In genomic region chr20:51221103-51221502, GRCh38 we compare ENCODE assay signal across 16 cellular contexts.
A peak's percentile ranks its signal among the peaks of the same experiment; 100 is the strongest.
DNase-seq lines count a peak whose midpoint lies in the region; ATAC-seq, FAIRE-seq and TF ChIP-seq lines count a peak whose summit lies in the region.
"Had no signal": no experiment of that assay in that cellular context is flagged by ENCODE, and none has a peak within 500 bp of the region (broad histone marks: within the 10 kb centered on the region; RNA-seq: fewer than 3 reads in every experiment).

No MANE protein-coding gene starts in this region.

- H3K9me3 Mint-ChIP-seq in activated CD4-positive, alpha-beta T cell treated with anti-CD3 and anti-CD28 coated beads for 36 hours (ENCODE audit: low read depth): peaks cover 8% of the 10 kb centered on the region
- H3K9me3 Mint-ChIP-seq in osteocyte (ENCODE audit: unreplicated experiment): peaks cover 3% of the 10 kb centered on the region

- H3K4me1 ChIP-seq in HEK293 (ENCODE audit: control insufficient read depth, insufficient read depth, low read length): no peaks in the 10 kb centered on the region

- H3K36me3 Mint-ChIP-seq in activated CD4-positive, alpha-beta T cell treated with anti-CD3 and anti-CD28 coated beads for 36 hours (ENCODE audit: low read depth): no peaks in the 10 kb centered on the region
- no peaks in the 10 kb centered on the region for H3K36me3 Mint-ChIP-seq in osteocyte (ENCODE audit: unreplicated experiment)

- peak overlapping the region; percentile 11 for H3K27ac Mint-ChIP-seq in activated CD4-positive, alpha-beta T cell treated with anti-CD3 and anti-CD28 coated beads for 36 hours
- peak overlapping the region; percentile 92 for H3K27ac Mint-ChIP-seq in osteocyte (ENCODE audit: unreplicated experiment)

- no peak overlapping the region for H3K27ac ChIP-seq in HEK293 (ENCODE audit: extremely low read depth, low read depth, low read length)
- H3K27ac ChIP-seq: HL-60, RWPE1 had no signal

- H3K27me3 ChIP-seq in bronchial epithelial cell (ENCODE audit: control insufficient read depth, insufficient read depth, low read length): no peaks in the 10 kb centered on the region

- intact Hi-C loops in activated CD4-positive, alpha-beta T cell treated with anti-CD3 and anti-CD28 coated beads for 36 hours (cut with DNase I, micrococcal nuclease): loop anchor here in 1 of 2 experiments (5.0 to 10.0 kb wide), 2 partner anchors 229 to 374 kb away; no protein-coding TSS in a partner anchor

- FAIRE-seq in bronchial epithelial cell (lab: Jason Lieb, UNC): no peak
- FAIRE-seq: GM12892 had no signal

- no peak for TF ChIP-seq POLR2A in erythroblast (IDR thresholded peaks at IDR 0.05; ENCODE audit: low read length)

- CTCF ChIA-PET in activated CD4-positive, alpha-beta T cell treated with anti-CD3 and anti-CD28 coated beads for 36 hours (lab: Charles Lee): interaction anchor here (0.7 to 3.3 kb wide), 8 partner anchors 9 to 505 kb away, joined by 3 to 21 read pairs (median 5); no protein-coding TSS in a partner anchor
- CTCF ChIA-PET in HEK293 (lab: Yijun Ruan, JAX): interaction anchor here (0.6 to 2.7 kb wide), 17 partner anchors 9 to 439 kb away, joined by 3 to 11 read pairs (median 3); no protein-coding TSS in a partner anchor

- no peak for ATAC-seq in activated CD4-positive, alpha-beta T cell treated with anti-CD3 and anti-CD28 coated beads for 36 hours
- ATAC-seq in HG02623 (IDR thresholded peaks at IDR 0.05; ENCODE audit: unreplicated experiment): no peak

- no peak for TF ChIP-seq CTCF in HEK293 (tag by site-specific recombination; IDR thresholded peaks at IDR 0.05)
- TF ChIP-seq CTCF in bronchial epithelial cell (IDR thresholded peaks at IDR 0.05; ENCODE audit: insufficient read depth, low read length, severe bottlenecking): no peak
- TF ChIP-seq CTCF in osteocyte (IDR thresholded peaks at IDR 0.05): no peak

- H3K4me1 Mint-ChIP-seq in activated CD4-positive, alpha-beta T cell treated with anti-CD3 and anti-CD28 coated beads for 36 hours: peaks cover 10% of the 10 kb centered on the region
- H3K4me1 Mint-ChIP-seq in osteocyte (ENCODE audit: unreplicated experiment): peaks cover 16% of the 10 kb centered on the region

- H3K27me3 Mint-ChIP-seq in activated CD4-positive, alpha-beta T cell treated with anti-CD3 and anti-CD28 coated beads for 36 hours: peaks cover 54% of the 10 kb centered on the region
- peaks cover 31% of the 10 kb centered on the region for H3K27me3 Mint-ChIP-seq in osteocyte (ENCODE audit: unreplicated experiment)

- no peaks in the 10 kb centered on the region for H3K9me3 ChIP-seq in HEK293 (ENCODE audit: control insufficient read depth, insufficient read depth, low read depth, low read length)

- DNase-seq in activated CD4-positive, alpha-beta T cell treated with anti-CD3 and anti-CD28 coated beads for 36 hours: no peak
- no peak for DNase-seq in activated CD4-positive, alpha-beta T cell treated with anti-CD3 and anti-CD28 coated beads for 4 hours
- DNase-seq in bronchial epithelial cell (ENCODE audit: low read depth) (no peak), osteocyte (ENCODE audit: extremely low spot score, unreplicated experiment) (no peak), COLO829 (ENCODE audit: low spot score) (no peak), erythroblast (lab: John Stamatoyannopoulos, UW) (no peak)
- DNase-seq: CD8-positive, alpha-beta memory T cell; DMS 273 treated with DMSO at 0.1 percent for 48 hours; MV-4-11; NCI-H446 treated with DMSO at 0.1 percent for 48 hours; NK-92 treated with Interleukin-12 subunit alpha and Interleukin-12 subunit beta, amount 100 ng/mL, for 24 hours had no signal

- POLR2A ChIA-PET in activated CD4-positive, alpha-beta T cell treated with anti-CD3 and anti-CD28 coated beads for 36 hours (lab: Charles Lee): no interaction called here
- POLR2A ChIA-PET in HEK293 (lab: Yijun Ruan, JAX): no interaction called here

- H3K36me3 ChIP-seq in HEK293 (ENCODE audit: control insufficient read depth in 2 of 2, insufficient read depth in 1 of 2, low read length in 2 of 2) (no peaks in the 10 kb centered on the region), bronchial epithelial cell (ENCODE audit: control insufficient read depth, insufficient read depth, low read length) (no peaks in the 10 kb centered on the region)

- H3K4me3 ChIP-seq in HEK293 (ENCODE audit: low read depth, low read length) (no peak overlapping the region), bronchial epithelial cell (ENCODE audit: low read depth, low read length) (peak overlapping the region; percentile 39)

- peak overlapping the region; percentile 29 for H3K4me3 Mint-ChIP-seq in activated CD4-positive, alpha-beta T cell treated with anti-CD3 and anti-CD28 coated beads for 36 hours
- H3K4me3 Mint-ChIP-seq in osteocyte (ENCODE audit: unreplicated experiment): peak overlapping the region; percentile 5
- H3K4me3 Mint-ChIP-seq: CD8-positive, alpha-beta memory T cell had no signal

TF ChIP-seq in HEK293, 187 proteins besides CTCF, POLR2A, EP300 and RAD21:
- no peak for TF ChIP-seq ZNF837 (tag by site-specific recombination; IDR thresholded peaks at IDR 0.05)
- TF ChIP-seq ZNF664 (tag by site-specific recombination; IDR thresholded peaks at IDR 0.05): peak; percentile 60
